In the genomic region with DNA sequence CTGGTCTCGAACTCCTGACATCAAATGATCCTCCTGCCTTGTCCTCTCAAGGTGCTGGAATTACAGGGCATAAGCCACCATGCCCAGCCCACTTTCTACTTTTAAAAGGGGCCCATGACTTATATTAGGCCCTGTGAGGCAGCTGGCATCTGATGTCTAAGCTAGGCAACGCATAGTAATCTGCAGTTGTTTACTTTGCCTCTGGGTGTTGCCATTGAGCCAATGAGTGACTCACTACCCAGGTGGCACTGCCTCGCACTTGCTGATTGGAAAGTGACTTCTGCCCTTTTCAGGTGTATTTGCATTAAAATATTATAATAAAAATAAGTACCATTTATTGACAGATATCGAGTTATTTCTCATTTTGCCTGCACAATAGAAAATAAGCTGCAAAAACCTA, we compare ENCODE assay signal across 8 cellular contexts.
A peak's percentile ranks its signal among the peaks of the same experiment; 100 is the strongest.
DNase-seq lines count a peak whose midpoint lies in the region; ATAC-seq and TF ChIP-seq lines count a peak whose summit lies in the region.

No MANE protein-coding gene starts in this region.

- H2AFZ ChIP-seq in SU-DHL-6 (ENCODE audit: low read depth, low read length, severe bottlenecking), result no peak overlapping the region

- H3K27me3 ChIP-seq in SU-DHL-6 (ENCODE audit: low read length) (no peaks in the 10 kb centered on the region), kidney epithelial cell (ENCODE audit: control insufficient read depth, insufficient read depth, low read length) (no peaks in the 10 kb centered on the region)

- no peaks in the 10 kb centered on the region for H3K9me2 ChIP-seq in SU-DHL-6 (replicated peaks; ENCODE audit: insufficient read depth, low read length)

- no peaks in the 10 kb centered on the region for H4K20me1 ChIP-seq in SU-DHL-6 (ENCODE audit: low read depth, low read length)

- ATAC-seq in HG03175 (IDR thresholded peaks at IDR 0.05; ENCODE audit: unreplicated experiment), result peak; percentile 82
- no peak for ATAC-seq in Right ventricle myocardium inferior

- no peak overlapping the region for H3K4me3 ChIP-seq in SU-DHL-6 (ENCODE audit: insufficient read depth, low read length, poor library complexity, severe bottlenecking)
- H3K4me3 ChIP-seq in kidney epithelial cell (ENCODE audit: low read depth, low read length), result no peak overlapping the region

- no peaks in the 10 kb centered on the region for H3K79me2 ChIP-seq in SU-DHL-6 (ENCODE audit: insufficient read depth, low read length)

- no peaks in the 10 kb centered on the region for H3F3A ChIP-seq in SU-DHL-6 (ENCODE audit: insufficient read depth)

- H3K36me3 ChIP-seq in SU-DHL-6 (ENCODE audit: low read length) (no peaks in the 10 kb centered on the region), kidney epithelial cell (ENCODE audit: control insufficient read depth, insufficient read depth, low read length) (no peaks in the 10 kb centered on the region)

- intact Hi-C loops in Right ventricle myocardium inferior (cut with DNase I), result no loop called here

- no peaks in the 10 kb centered on the region for H3K9me3 ChIP-seq in SU-DHL-6 (ENCODE audit: insufficient read depth, low read length)

- no peak overlapping the region for H3K9ac ChIP-seq in SU-DHL-6 (ENCODE audit: low read length)

- TF ChIP-seq CTCF in SU-DHL-6 (IDR thresholded peaks at IDR 0.05; ENCODE audit: insufficient read depth, low read length, poor library complexity, severe bottlenecking) (peak; percentile 23), kidney epithelial cell (IDR thresholded peaks at IDR 0.05; ENCODE audit: insufficient read depth, low read length, poor library complexity, severe bottlenecking) (peak; percentile 29)

- H3K4me2 ChIP-seq in SU-DHL-6 (ENCODE audit: low read depth, low read length, poor library complexity, severe bottlenecking), result no peak overlapping the region

- H3K27ac ChIP-seq in SU-DHL-6 (ENCODE audit: low read depth, low read length), result no peak overlapping the region

- DNase-seq in activated T-cell treated with anti-CD3 and anti-CD28 coated beads for 1 hour (ENCODE audit: low read depth), result peak; percentile 0
- DNase-seq in activated T-cell treated with anti-CD3 and anti-CD28 coated beads, Interleukin-2, amount 50 U/mL, for 1 hour, result no peak
- no peak for DNase-seq in kidney epithelial cell (ENCODE audit: low read depth)
- DNase-seq in middle frontal gyrus (ENCODE audit: extremely low spot score, low spot score), result no peak
- DNase-seq in pons (ENCODE audit: low spot score), result no peak
- DNase-seq in Right ventricle myocardium inferior (ENCODE audit: missing footprints), result no peak
